ENCODE assay signal across 23 cellular contexts in genomic region chr1:87799451-87799850, GRCh38.
"Had no signal": no experiment of that assay in that cellular context is flagged by ENCODE, and none has a peak within 500 bp of the region (broad histone marks: within the 10 kb centered on the region; RNA-seq: fewer than 3 reads in every experiment).

No MANE protein-coding gene starts in this region.

- DNase-seq: caudate nucleus; cerebellar nuclear complex; dorsolateral prefrontal cortex; effector CD4-positive, alpha-beta T cell; foreskin fibroblast; gastrocnemius medialis; head of caudate nucleus; left colon; left ventricle myocardium superior; midbrain; naive thymus-derived CD4-positive, alpha-beta T cell; right lobe of liver; stimulated activated CD4-positive, alpha-beta T cell treated with anti-CD3 and anti-CD28 coated beads, Interleukin-2, amount 100 ng/mL, for 24 hours; stimulated activated CD4-positive, alpha-beta T cell treated with anti-CD3 and anti-CD28 coated beads, Interleukin-4, amount 100 ng/mL, for 4 hours; stimulated activated naive CD8-positive, alpha-beta T cell treated with anti-CD3 and anti-CD28 coated beads, Interleukin-15, Interleukin-2, amounts not matched to agents 100 U/mL and 50 U/mL, for 24 hours; substantia nigra; testis; tibial artery had no signal

- H3K36me3 ChIP-seq: gastrocnemius medialis, right lobe of liver, tibial artery had no signal

- H2AFZ ChIP-seq: parathyroid adenoma had no signal

- ATAC-seq: gastrocnemius medialis; left colon; left ventricle myocardium superior; naive thymus-derived CD4-positive, alpha-beta T cell; right lobe of liver; stimulated activated memory B cell treated with anti-CD40 and anti-IgM and Interleukin-4, amounts not matched to agents 10 μg/mL and 1 μg/mL and 100 μg/mL, for 72 hours; stimulated activated naive CD8-positive, alpha-beta T cell treated with anti-CD3 and anti-CD28 coated beads, Interleukin-15, Interleukin-2, amounts not matched to agents 100 U/mL and 50 U/mL, for 24 hours had no signal

- H3K9me3 ChIP-seq: gastrocnemius medialis, right lobe of liver, testis, tibial artery had no signal

- H3K9ac ChIP-seq: parathyroid adenoma had no signal

- H3K79me2 ChIP-seq: parathyroid adenoma had no signal

- H3K4me1 ChIP-seq: gastrocnemius medialis, parathyroid adenoma, tibial artery had no signal

- H3K27ac ChIP-seq: dorsolateral prefrontal cortex, gastrocnemius medialis, parathyroid adenoma, right lobe of liver, testis, tibial artery had no signal

- FAIRE-seq: colon, islet of Langerhans had no signal

- H3K27me3 ChIP-seq: dorsolateral prefrontal cortex, gastrocnemius medialis, right lobe of liver, testis, tibial artery had no signal

- H3K4me3 ChIP-seq: dorsolateral prefrontal cortex, gastrocnemius medialis, lung, right lobe of liver, testis, tibial artery had no signal
